ENCODE assay signal across 13 cellular contexts in genomic region chr11:61757213-61757862, GRCh38. TPM values are rescaled to one million over a fixed set of nuclear protein-coding genes. Genes with fewer than 3 reads are reported as not detected.
DNase-seq lines count a peak whose midpoint lies in the region; ATAC-seq and TF ChIP-seq lines count a peak whose summit lies in the region.
"Had no signal": no experiment of that assay in that cellular context is flagged by ENCODE, and none has a peak within 500 bp of the region (broad histone marks: within the 10 kb centered on the region; RNA-seq: fewer than 3 reads in every experiment).

No MANE protein-coding gene starts in this region.

- H3K36me3 ChIP-seq in NT2/D1 (ENCODE audit: insufficient read depth, insufficient read length, low read length) (peaks cover 23% of the 10 kb centered on the region), endodermal cell (ENCODE audit: control insufficient read depth, insufficient read depth, low read length) (no peaks in the 10 kb centered on the region)

- peaks cover 11% of the 10 kb centered on the region for H3K27me3 ChIP-seq in NT2/D1 (ENCODE audit: insufficient read depth, insufficient read length)
- H3K27me3 ChIP-seq in endodermal cell (ENCODE audit: control insufficient read depth, insufficient read depth, low read length, poor library complexity, severe bottlenecking), result no peaks in the 10 kb centered on the region

- peaks cover 14% of the 10 kb centered on the region for H3K27me3 Mint-ChIP-seq in endodermal cell (ENCODE audit: insufficient read depth)

- no peaks in the 10 kb centered on the region for H3K9me3 Mint-ChIP-seq in endodermal cell
- H3K9me3 Mint-ChIP-seq: activated T-cell treated with anti-CD3 and anti-CD28 coated beads, Interleukin-2, amount 50 U/mL, for 4 hours; CD8-positive, alpha-beta T cell; memory B cell had no signal

- no peaks in the 10 kb centered on the region for H3K36me3 Mint-ChIP-seq in endodermal cell (ENCODE audit: low read depth)
- H3K36me3 Mint-ChIP-seq: CD8-positive, alpha-beta T cell; memory B cell had no signal

- H3K4me1 Mint-ChIP-seq in endodermal cell, result peaks cover 42% of the 10 kb centered on the region

- H3K9ac ChIP-seq in NT2/D1 (ENCODE audit: insufficient read length, low read depth) (peak overlapping the region; percentile 34), endodermal cell (ENCODE audit: extremely low read depth, low read length, poor library complexity, severe bottlenecking) (no peak overlapping the region)

- H3K4me1 ChIP-seq in NT2/D1 (ENCODE audit: insufficient read depth, insufficient read length) (peaks cover 66% of the 10 kb centered on the region), endodermal cell (ENCODE audit: control insufficient read depth, insufficient read depth, low read length) (peaks cover 37% of the 10 kb centered on the region)

- H3K9me3 ChIP-seq in NT2/D1 (ENCODE audit: insufficient read depth, low read length), result no peaks in the 10 kb centered on the region
- no peaks in the 10 kb centered on the region for H3K9me3 ChIP-seq in endodermal cell (ENCODE audit: control insufficient read depth, low read length)

- ATAC-seq in GM18858 (IDR thresholded peaks at IDR 0.05; ENCODE audit: unreplicated experiment) (no peak), HG02840 (IDR thresholded peaks at IDR 0.05; ENCODE audit: low FRiP score, unreplicated experiment) (no peak)
- ATAC-seq: CD8-positive, alpha-beta T cell; right cardiac atrium had no signal

- H3K27ac ChIP-seq in endodermal cell (ENCODE audit: low read depth, low read length), result no peak overlapping the region
- H3K27ac ChIP-seq: HL-60 had no signal

- no peak for TF ChIP-seq CTCF in endodermal cell (conservative IDR thresholded peaks at IDR 0.05)

- peak overlapping the region; percentile 26 for H3K27ac Mint-ChIP-seq in endodermal cell
- H3K27ac Mint-ChIP-seq: CD8-positive, alpha-beta T cell; memory B cell had no signal

- DNase-seq in NT2/D1 (ENCODE audit: low read depth, low spot score) (no peak), endodermal cell (no peak), putamen (ENCODE audit: low spot score) (peak; percentile 77), cerebellar nuclear complex (lab: John Stamatoyannopoulos, UW) (no peak)
- DNase-seq: activated CD4-positive, CD25-positive, alpha-beta regulatory T cell treated with anti-CD3 and anti-CD28 coated beads, Interleukin-2, amount 50 U/mL, for 72 hours; activated T-cell treated with anti-CD3 and anti-CD28 coated beads, Interleukin-2, amount 50 U/mL, for 4 hours; CD8-positive, alpha-beta T cell; MM.1S; right cardiac atrium had no signal

- H3K4me3 ChIP-seq in NT2/D1 (ENCODE audit: insufficient read length, low read depth) (no peak overlapping the region), endodermal cell (ENCODE audit: low read length) (no peak overlapping the region)

- 92 to 95% methylated on average over 9 to 15 of the region's 15 CpGs for WGBS in endodermal cell (ENCODE audit: insufficient coverage in 1 of 2, insufficient read length in 1 of 2), 2 experiments

- no peak overlapping the region for H3K4me3 Mint-ChIP-seq in endodermal cell
- H3K4me3 Mint-ChIP-seq: activated T-cell treated with anti-CD3 and anti-CD28 coated beads, Interleukin-2, amount 50 U/mL, for 4 hours; CD8-positive, alpha-beta T cell; memory B cell had no signal

RNA-seq across cellular contexts. Expression of gene MYRF, which starts 4.9 kb away (rescaled TPM):
- total RNA-seq in endodermal cell, result 10 to 100 TPM; 30.3 to 61.7 TPM
- 16.6 TPM for polyA plus RNA-seq in endodermal cell (2013, experiment 1 of 2)
- polyA plus RNA-seq in endodermal cell (2013, experiment 2 of 2), result 14.9 TPM

RNA-seq across cellular contexts. Expression of gene TMEM258, which starts 35.1 kb away (rescaled TPM):
- total RNA-seq in endodermal cell, result 100 to 1,000 TPM; 174 to 180 TPM
- 351 TPM for polyA plus RNA-seq in endodermal cell (2013, experiment 1 of 2)
- polyA plus RNA-seq in endodermal cell (2013, experiment 2 of 2), result 284 TPM

RNA-seq across cellular contexts. Expression of gene FEN1, which starts 35.4 kb away (rescaled TPM):
- total RNA-seq in endodermal cell, result 10 to 100 TPM; 66.7 to 81.8 TPM
- polyA plus RNA-seq in endodermal cell (2013, experiment 1 of 2), result 52.7 TPM
- 49.1 TPM for polyA plus RNA-seq in endodermal cell (2013, experiment 2 of 2)

RNA-seq across cellular contexts. Expression of gene FADS1, which starts 59.5 kb away (rescaled TPM):
- total RNA-seq in endodermal cell, result 100 to 1,000 TPM; 127 to 138 TPM
- polyA plus RNA-seq in endodermal cell (2013, experiment 1 of 2), result 197 TPM
- polyA plus RNA-seq in endodermal cell (2013, experiment 2 of 2), result 191 TPM
